Comparison of ENCODE assay signal across 1 cellular context in the genomic region with DNA sequence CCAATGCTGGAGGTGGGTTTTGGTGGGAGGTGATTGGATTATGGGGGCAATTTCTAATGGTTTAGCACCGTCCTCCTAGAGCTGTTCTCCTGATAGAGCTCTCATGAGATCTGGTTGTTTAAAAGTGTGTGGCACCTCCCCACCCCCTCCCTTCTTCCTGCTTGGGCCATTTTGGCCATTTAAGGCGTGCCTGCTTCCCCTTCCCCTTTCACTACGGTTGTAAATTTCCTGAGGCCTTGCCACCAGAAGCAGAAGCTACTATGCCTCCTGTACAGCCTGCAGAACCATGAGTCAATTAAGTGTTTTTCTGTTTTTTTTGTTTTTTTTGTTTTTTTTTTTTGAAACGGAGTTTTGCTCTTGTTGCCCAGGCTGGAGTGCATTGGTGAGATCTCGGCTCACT.
TF ChIP-seq lines count a peak whose summit lies in the region.

No MANE protein-coding gene starts in this region.

TF ChIP-seq in HepG2, 621 proteins besides CTCF, POLR2A, EP300 and RAD21 (continued from another document):
- TF ChIP-seq ZNF639 (CRISPR knock-in tag; conservative IDR thresholded peaks at IDR 0.05): no peak
- no peak for TF ChIP-seq ZNF292 (CRISPR knock-in tag; IDR thresholded peaks at IDR 0.05; ENCODE audit: borderline replicate concordance, low read depth)
- TF ChIP-seq GZF1 (CRISPR knock-in tag; IDR thresholded peaks at IDR 0.05): no peak
